ENCODE assay signal across 1 cellular context in genomic region chr22:27101288-27101687, GRCh38.
TF ChIP-seq lines count a peak whose summit lies in the region.

No MANE protein-coding gene starts in this region.

TF ChIP-seq in HEK293, 187 proteins besides CTCF, POLR2A, EP300 and RAD21 (continued from another document):
- no peak for TF ChIP-seq ZFP37 (tag by site-specific recombination; IDR thresholded peaks at IDR 0.05)
- TF ChIP-seq GLI4 (tag by site-specific recombination; IDR thresholded peaks at IDR 0.05) = no peak
- TF ChIP-seq SCRT2 (tag by site-specific recombination; IDR thresholded peaks at IDR 0.05) = peak; percentile 82
- TF ChIP-seq, protein P1, sequence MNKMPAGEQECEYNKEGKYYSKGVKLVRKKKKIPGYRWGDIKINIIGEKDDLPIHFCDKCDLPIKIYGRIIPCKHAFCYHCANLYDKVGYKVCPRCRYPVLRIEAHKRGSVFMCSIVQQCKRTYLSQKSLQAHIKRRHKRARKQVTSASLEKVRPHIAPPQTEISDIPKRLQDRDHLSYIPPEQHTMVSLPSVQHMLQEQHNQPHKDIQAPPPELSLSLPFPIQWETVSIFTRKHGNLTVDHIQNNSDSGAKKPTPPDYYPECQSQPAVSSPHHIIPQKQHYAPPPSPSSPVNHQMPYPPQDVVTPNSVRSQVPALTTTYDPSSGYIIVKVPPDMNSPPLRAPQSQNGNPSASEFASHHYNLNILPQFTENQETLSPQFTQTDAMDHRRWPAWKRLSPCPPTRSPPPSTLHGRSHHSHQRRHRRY (tag by site-specific recombination; IDR thresholded peaks at IDR 0.05) = 0 out of 2 replicates have a peak, but pooled peaks have one; percentile 55
- TF ChIP-seq PRDM1 (tag by site-specific recombination; IDR thresholded peaks at IDR 0.05) = no peak
- no peak for TF ChIP-seq ZNF830 (tag by site-specific recombination; IDR thresholded peaks at IDR 0.05; ENCODE audit: low read depth)
- peak; percentile 98 for TF ChIP-seq ZNF366 (tag by site-specific recombination; conservative IDR thresholded peaks at IDR 0.05)
- TF ChIP-seq, protein P2, sequence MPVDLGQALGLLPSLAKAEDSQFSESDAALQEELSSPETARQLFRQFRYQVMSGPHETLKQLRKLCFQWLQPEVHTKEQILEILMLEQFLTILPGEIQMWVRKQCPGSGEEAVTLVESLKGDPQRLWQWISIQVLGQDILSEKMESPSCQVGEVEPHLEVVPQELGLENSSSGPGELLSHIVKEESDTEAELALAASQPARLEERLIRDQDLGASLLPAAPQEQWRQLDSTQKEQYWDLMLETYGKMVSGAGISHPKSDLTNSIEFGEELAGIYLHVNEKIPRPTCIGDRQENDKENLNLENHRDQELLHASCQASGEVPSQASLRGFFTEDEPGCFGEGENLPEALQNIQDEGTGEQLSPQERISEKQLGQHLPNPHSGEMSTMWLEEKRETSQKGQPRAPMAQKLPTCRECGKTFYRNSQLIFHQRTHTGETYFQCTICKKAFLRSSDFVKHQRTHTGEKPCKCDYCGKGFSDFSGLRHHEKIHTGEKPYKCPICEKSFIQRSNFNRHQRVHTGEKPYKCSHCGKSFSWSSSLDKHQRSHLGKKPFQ (tag by site-specific recombination; IDR thresholded peaks at IDR 0.05) = no peak
